17 cellular contexts compared by ENCODE assay signal in genomic region chr2:98777076-98777475, GRCh38. TPM values are rescaled to one million over a fixed set of nuclear protein-coding genes. Genes with fewer than 3 reads are reported as not detected.
DNase-seq lines count a peak whose midpoint lies in the region; ATAC-seq, FAIRE-seq and TF ChIP-seq lines count a peak whose summit lies in the region.
"Had no signal": no experiment of that assay in that cellular context is flagged by ENCODE, and none has a peak within 500 bp of the region (broad histone marks: within the 10 kb centered on the region; RNA-seq: fewer than 3 reads in every experiment).

No MANE protein-coding gene starts in this region.

- H2BK12ac ChIP-seq in neuronal stem cell (ENCODE audit: low read length), result no peak overlapping the region

- H3K4me1 Mint-ChIP-seq in T-helper 17 cell, result peaks cover 36% of the 10 kb centered on the region
- peaks cover 21% of the 10 kb centered on the region for H3K4me1 Mint-ChIP-seq in activated naive CD8-positive, alpha-beta T cell treated with anti-CD3 and anti-CD28 coated beads for 36 hours

- H3K4ac ChIP-seq in neuronal stem cell (ENCODE audit: low read length), result no peak overlapping the region

- H3K79me1 ChIP-seq in neuronal stem cell (ENCODE audit: low read depth, low read length), result no peaks in the 10 kb centered on the region

- TF ChIP-seq EP300 in HepG2 (IDR thresholded peaks at IDR 0.05; ENCODE audit: low read depth in 2 of 2, low read length in 2 of 2) (no peak), HepG2 (CRISPR knock-in tag; IDR thresholded peaks at IDR 0.05; ENCODE audit: borderline replicate concordance) (no peak)

- H3K9me3 ChIP-seq in HepG2 (ENCODE audit: low read length), result peaks cover 9% of the 10 kb centered on the region
- no peaks in the 10 kb centered on the region for H3K9me3 ChIP-seq in right lobe of liver
- H3K9me3 ChIP-seq in T-helper 17 cell (ENCODE audit: control insufficient read depth, low read length, poor library complexity, severe bottlenecking), result no peaks in the 10 kb centered on the region
- no peaks in the 10 kb centered on the region for H3K9me3 ChIP-seq in neuronal stem cell (replicated peaks in 1 of 2; ENCODE audit: control insufficient read depth in 2 of 2, insufficient read depth in 1 of 2, low read depth in 1 of 2, low read length in 2 of 2)

- DNase-seq in HepG2 (ENCODE audit: low spot score) (no peak), right lobe of liver (no peak), HCEC 1CT (peak; percentile 38), T-helper 17 cell (no peak), frontal cortex (ENCODE audit: low spot score in 2 of 2) (no peak), neuronal stem cell (ENCODE audit: low spot score) (no peak)
- DNase-seq in activated naive CD8-positive, alpha-beta T cell treated with anti-CD3 and anti-CD28 coated beads for 36 hours, result no peak
- DNase-seq: CD8-positive, alpha-beta memory T cell; COR-L47; GF-D8 had no signal

- TF ChIP-seq POLR2A in HepG2 (IDR thresholded peaks at IDR 0.05; ENCODE audit: insufficient read depth in 1 of 2, low read depth in 2 of 2, low read length in 2 of 2), result no peak
- no peak for TF ChIP-seq POLR2A in right lobe of liver (IDR thresholded peaks at IDR 0.05)

- TF ChIP-seq RAD21 in HepG2 (CRISPR knock-in tag; IDR thresholded peaks at IDR 0.05), result no peak

- peak overlapping the region; percentile 39 for H3K27ac Mint-ChIP-seq in T-helper 17 cell
- H3K27ac Mint-ChIP-seq in activated naive CD8-positive, alpha-beta T cell treated with anti-CD3 and anti-CD28 coated beads for 36 hours, result no peak overlapping the region
- H3K27ac Mint-ChIP-seq: GM23338 had no signal

- H3K9ac ChIP-seq in HepG2 (ENCODE audit: insufficient read depth, low read depth, low read length) (no peak overlapping the region), neuronal stem cell (ENCODE audit: low read depth, low read length, poor library complexity) (no peak overlapping the region)

- H2BK15ac ChIP-seq in neuronal stem cell (ENCODE audit: low read length), result no peak overlapping the region

- no peak overlapping the region for H2BK120ac ChIP-seq in neuronal stem cell (ENCODE audit: low read depth, low read length)

- BruUV-seq in HepG2 (replicated peaks; lab: Mats Ljungman, UMichigan), result no TSS peak

- WGBS in HepG2 (ENCODE audit: low lambda C conversion rate), result 89% methylated on average over 6 of the region's 6 CpGs
- 88% methylated on average over 5 of the region's 6 CpGs for WGBS in right lobe of liver (ENCODE audit: insufficient coverage, low coverage, low lambda C conversion rate, missing lambda C conversion rate)
- no CpG with 5 or more reads among the region's 6 CpGs for WGBS in neuronal stem cell (ENCODE audit: extremely low coverage in 2 of 2, insufficient read length in 2 of 2, insufficient replicate concordance in 1 of 2), 2 donors

- H2AK5ac ChIP-seq in neuronal stem cell (ENCODE audit: low read depth, low read length), result no peak overlapping the region

- peaks cover 8% of the 10 kb centered on the region for H3K9me3 Mint-ChIP-seq in activated naive CD8-positive, alpha-beta T cell treated with anti-CD3 and anti-CD28 coated beads for 36 hours

- H3K79me2 ChIP-seq in HepG2 (ENCODE audit: insufficient read depth, low read length), result no peaks in the 10 kb centered on the region

- in situ Hi-C loops in HepG2 (cut with HindIII; ENCODE audit: extremely low pct_ligation_motif_present, low pct_unique_long_range_greater_than_20kb), result no loop called here

- ATAC-seq in HepG2 (no peak), right lobe of liver (no peak), T-helper 17 cell (no peak), HG03439 (IDR thresholded peaks at IDR 0.05; ENCODE audit: unreplicated experiment) (no peak)
- ATAC-seq: A549, GM23338 had no signal

- no peaks in the 10 kb centered on the region for H3K27me3 Mint-ChIP-seq in T-helper 17 cell
- H3K27me3 Mint-ChIP-seq in activated naive CD8-positive, alpha-beta T cell treated with anti-CD3 and anti-CD28 coated beads for 36 hours, result no peaks in the 10 kb centered on the region

- intact Hi-C loops in HepG2 (cut with micrococcal nuclease; ENCODE audit: unreplicated experiment) (no loop called here), right lobe of liver (cut with DNase I) (no loop called here)

- no peak overlapping the region for H3K23ac ChIP-seq in neuronal stem cell (ENCODE audit: low read depth, low read length, poor library complexity)

- H3K36me3 Mint-ChIP-seq in T-helper 17 cell (ENCODE audit: low read depth), result no peaks in the 10 kb centered on the region
- H3K36me3 Mint-ChIP-seq in activated naive CD8-positive, alpha-beta T cell treated with anti-CD3 and anti-CD28 coated beads for 36 hours, result peaks cover 3% of the 10 kb centered on the region

- no peaks in the 10 kb centered on the region for H3K27me3 ChIP-seq in HepG2 (ENCODE audit: control insufficient read depth in 1 of 2, insufficient read depth in 2 of 2, low read length in 2 of 2)
- H3K27me3 ChIP-seq in right lobe of liver, result no peaks in the 10 kb centered on the region
- peaks cover 0 to 4% (median 0%) of the 10 kb centered on the region in 3 experiments for H3K27me3 ChIP-seq in neuronal stem cell (ENCODE audit: control insufficient read depth in 3 of 3, insufficient read depth in 3 of 3, low read depth in 1 of 3, low read length in 3 of 3)

- H3K4me3 ChIP-seq in HepG2 (replicated peaks in 1 of 3; ENCODE audit: insufficient read depth in 1 of 3, low read depth in 2 of 3, low read length in 3 of 3), result no peak overlapping the region
- H3K4me3 ChIP-seq in right lobe of liver, result no peak overlapping the region
- H3K4me3 ChIP-seq in neuronal stem cell (ENCODE audit: low read length in 2 of 2), result no peak overlapping the region
- H3K4me3 ChIP-seq: A549, GM23338 had no signal

- no peak overlapping the region for H3K4me3 Mint-ChIP-seq in T-helper 17 cell
- no peak overlapping the region for H3K4me3 Mint-ChIP-seq in activated naive CD8-positive, alpha-beta T cell treated with anti-CD3 and anti-CD28 coated beads for 36 hours
- H3K4me3 Mint-ChIP-seq: CD8-positive, alpha-beta memory T cell; GM23338 had no signal

- H3K18ac ChIP-seq in neuronal stem cell (ENCODE audit: low read length), result no peak overlapping the region

- H3K4me2 ChIP-seq in HepG2 (ENCODE audit: low read depth, low read length), result no peak overlapping the region
- no peak overlapping the region for H3K4me2 ChIP-seq in neuronal stem cell (ENCODE audit: insufficient read depth, low read length, poor library complexity, severe bottlenecking)
- H3K4me2 ChIP-seq: A549, GM23338 had no signal

- POLR2A ChIA-PET in HepG2 (lab: Yijun Ruan, JAX), result interaction anchor here (0.7 to 1.2 kb wide), 2 partner anchors 16 to 19 kb away, joined by 3 read pairs; no protein-coding TSS in a partner anchor

- CTCF ChIA-PET in HepG2 (lab: Yijun Ruan, JAX; ENCODE audit: low intra/inter-chr PET ratio, low total read pairs), result no interaction called here

- peaks cover 45% of the 10 kb centered on the region for H3K4me1 ChIP-seq in HepG2 (ENCODE audit: insufficient read depth, low read length)
- no peaks in the 10 kb centered on the region for H3K4me1 ChIP-seq in right lobe of liver
- no peaks in the 10 kb centered on the region for H3K4me1 ChIP-seq in neuronal stem cell (ENCODE audit: control insufficient read depth in 2 of 2, insufficient read depth in 1 of 2, low read depth in 1 of 2, low read length in 2 of 2)
- H3K4me1 ChIP-seq: A549 had no signal

- H2AFZ ChIP-seq in HepG2 (ENCODE audit: low read length) (no peak overlapping the region), neuronal stem cell (ENCODE audit: low read length) (no peak overlapping the region)
- H2AFZ ChIP-seq: GM23338 had no signal

- no peak overlapping the region for H4K8ac ChIP-seq in neuronal stem cell (ENCODE audit: low read depth, low read length)

- no peak for FAIRE-seq in HepG2 (lab: Jason Lieb, UNC)
- no peak for FAIRE-seq in frontal cortex (lab: Jason Lieb, UNC)
- FAIRE-seq: A549, D721Med, H54 had no signal

- no peaks in the 10 kb centered on the region for H3K36me3 ChIP-seq in HepG2 (replicated peaks in 1 of 2; ENCODE audit: control insufficient read depth in 1 of 2, insufficient read depth in 2 of 2, low read length in 2 of 2)
- H3K36me3 ChIP-seq in right lobe of liver, result no peaks in the 10 kb centered on the region
- H3K36me3 ChIP-seq in neuronal stem cell (replicated peaks in 1 of 2; ENCODE audit: control insufficient read depth in 2 of 2, insufficient read depth in 2 of 2, low read length in 2 of 2), result no peaks in the 10 kb centered on the region

- TF ChIP-seq CTCF in HepG2 (CRISPR knock-in tag; IDR thresholded peaks at IDR 0.05) (no peak), right lobe of liver (IDR thresholded peaks at IDR 0.05) (no peak)

- no peaks in the 10 kb centered on the region for H4K20me1 ChIP-seq in HepG2 (ENCODE audit: insufficient read depth, low read length)

- H2BK5ac ChIP-seq in neuronal stem cell (ENCODE audit: low read length), result no peak overlapping the region

- no peak overlapping the region for H3K14ac ChIP-seq in neuronal stem cell (ENCODE audit: low read length)

- H4K91ac ChIP-seq in neuronal stem cell (ENCODE audit: low read depth, low read length, poor library complexity), result no peak overlapping the region

- H3K27ac ChIP-seq in HepG2 (ENCODE audit: extremely low read length, insufficient read depth, low read length) (no peak overlapping the region), right lobe of liver (no peak overlapping the region), neuronal stem cell (replicated peaks; ENCODE audit: low read length) (no peak overlapping the region)
- H3K27ac ChIP-seq: 22Rv1, A549 had no signal

RNA-seq across cellular contexts. Expression of gene MGAT4A, which starts 46.1 kb away (rescaled TPM):
- total RNA-seq in HepG2 (2016; rRNA removed; fragmentation: Illumina TruSeq; extraction: Trizol) (90.9 and 97.6 TPM in 2 replicates), right lobe of liver (10 to 100 TPM in 5 of 6 experiments, 1 to 10 TPM in 1; 7.8 to 16.0 (median 11.7) TPM), T-helper 17 cell (100 to 1,000 TPM; 187 to 205 TPM), frontal cortex (38.3 TPM)
- total RNA-seq in HepG2 (2016; cell fraction: cytosol; rRNA removed; fragmentation: Illumina TruSeq; extraction: Trizol; ENCODE audit: low read depth), result 50.4 and 51.6 TPM in 2 replicates
- 92.4 and 95.8 TPM in 2 replicates for total RNA-seq in HepG2 (2016; cell fraction: insoluble cytoplasmic fraction; rRNA removed; fragmentation: Illumina TruSeq; extraction: Trizol)
- 77.5 and 91.0 TPM in 2 replicates for total RNA-seq in HepG2 (2016; cell fraction: membrane; rRNA removed; fragmentation: Illumina TruSeq; extraction: Trizol)
- total RNA-seq in HepG2 (2016; cell fraction: nucleus; rRNA removed; fragmentation: Illumina TruSeq; extraction: Trizol), result 116 and 118 TPM in 2 replicates
- polyA plus RNA-seq in HepG2 (2011; rRNA removed), result 38.4 and 47.2 TPM in 2 replicates
- polyA plus RNA-seq in HepG2 (2011; cell fraction: cytosol; rRNA removed), result 18.0 and 30.5 TPM in 2 replicates
- polyA plus RNA-seq in HepG2 (2011; cell fraction: nucleus; rRNA removed), result 26.7 and 31.3 TPM in 2 replicates
- 57.2 and 70.3 TPM in 2 replicates for polyA plus RNA-seq in HepG2 (2012)
- polyA plus RNA-seq in HepG2 (2016; cell fraction: cytosol; fragmentation: Illumina TruSeq; extraction: Trizol; ENCODE audit: low read depth), result 40.5 and 43.0 TPM in 2 replicates
- polyA plus RNA-seq in HepG2 (2016; cell fraction: insoluble cytoplasmic fraction; fragmentation: Illumina TruSeq; extraction: Trizol; ENCODE audit: low read depth), result 43.1 and 44.6 TPM in 2 replicates
- polyA plus RNA-seq in HepG2 (2016; cell fraction: membrane; fragmentation: Illumina TruSeq; extraction: Trizol; ENCODE audit: low read depth), result 40.4 and 43.5 TPM in 2 replicates
- polyA plus RNA-seq in HepG2 (2016; cell fraction: nucleus; fragmentation: Illumina TruSeq; extraction: Trizol; ENCODE audit: insufficient read depth, low read depth), result 58.4 and 61.2 TPM in 2 replicates
- 0.05 and 64.4 TPM in 2 replicates for polyA minus RNA-seq in HepG2 (2011; rRNA and poly(A)+ RNA removed; ENCODE audit: low replicate concordance)
- 52.3 and 65.5 TPM in 2 replicates for polyA minus RNA-seq in HepG2 (2011; cell fraction: cytosol; rRNA and poly(A)+ RNA removed)
- 154 and 209 TPM in 2 replicates for polyA minus RNA-seq in HepG2 (2011; cell fraction: nucleus; rRNA and poly(A)+ RNA removed)
- polyA plus RNA-seq in neuronal stem cell (2013, experiment 1 of 2), result 3.4 TPM
- 3.4 TPM for polyA plus RNA-seq in neuronal stem cell (2013, experiment 2 of 2)
- 10 to 100 TPM; 45.1 to 49.3 TPM for total RNA-seq in activated naive CD8-positive, alpha-beta T cell treated with anti-CD3 and anti-CD28 coated beads for 36 hours
- polyA plus RNA-seq: BJ had no signal
